ENCODE assay signal across 17 cellular contexts in genomic region chr13:39597828-39598227, GRCh38. TPM values are rescaled to one million over a fixed set of nuclear protein-coding genes. Genes with fewer than 3 reads are reported as not detected.
DNase-seq lines count a peak whose midpoint lies in the region; ATAC-seq, FAIRE-seq and TF ChIP-seq lines count a peak whose summit lies in the region.
"Had no signal": no experiment of that assay in that cellular context is flagged by ENCODE, and none has a peak within 500 bp of the region (broad histone marks: within the 10 kb centered on the region; RNA-seq: fewer than 3 reads in every experiment).

No MANE protein-coding gene starts in this region.

- SMC1A ChIA-PET in GM12878 (lab: Charles Lee; ENCODE audit: uncharacterized antibody, unreplicated experiment) = interaction anchor here (0.7 to 3.3 kb wide), 11 partner anchors 8 to 336 kb away, joined by 3 to 9 read pairs (median 4); no protein-coding TSS in a partner anchor

- no peaks in the 10 kb centered on the region for H3K9me2 ChIP-seq in GM23248 (ENCODE audit: insufficient read depth)

- in situ Hi-C loops in GM23248 (cut with MboI) = no loop called here
- in situ Hi-C loops in GM12878 (cut with MboI) = no loop called here

- H3K79me2 ChIP-seq in GM23248 (ENCODE audit: insufficient read depth) = peaks cover 87% of the 10 kb centered on the region
- H3K79me2 ChIP-seq in GM12878 (ENCODE audit: control insufficient read depth, insufficient read depth, low read length) = no peaks in the 10 kb centered on the region

- no peak for TF ChIP-seq RAD21 in GM12878 (IDR thresholded peaks at IDR 0.05; ENCODE audit: insufficient read depth, low read depth, low read length)

- ATAC-seq in GM12878 = no peak
- no peak for ATAC-seq in right lobe of liver
- ATAC-seq in GM21737 (IDR thresholded peaks at IDR 0.05; ENCODE audit: unreplicated experiment) = no peak

- H3K4me1 ChIP-seq in GM23248 (ENCODE audit: insufficient read depth) (peaks cover 48% of the 10 kb centered on the region), GM12878 (ENCODE audit: control insufficient read depth, insufficient read depth, low read length) (no peaks in the 10 kb centered on the region; the same call in 1 of the 2 replicates), right lobe of liver (peaks cover 0 to 5% (median 2%) of the 10 kb centered on the region in 4 donors)

- DNase-seq in GM23248 (peak; percentile 63), GM12878 (ENCODE audit: low read depth, low spot score) (no peak), fibroblast of the conjunctiva (ENCODE audit: low read depth) (peak; percentile 56), smooth muscle cell of the brain vasculature (ENCODE audit: low read depth, low spot score) (peak; percentile 85), right lobe of liver (no peak), NCI-H2227 treated with DMSO at 0.1 percent for 48 hours (lab: John Stamatoyannopoulos, UW) (no peak), SW 1271 (lab: John Stamatoyannopoulos, UW) (no peak)
- DNase-seq: activated T-cell treated with anti-CD3 and anti-CD28 coated beads for 4 hours; CD4-positive, CD25-positive, alpha-beta regulatory T cell; KBM-7; NCI-H146; NCI-H526; stimulated activated CD4-positive, alpha-beta T cell treated with anti-CD3 and anti-CD28 coated beads, Interleukin-2, amount 100 ng/mL, for 24 hours had no signal

- no peak overlapping the region for H2AFZ ChIP-seq in GM23248
- no peak overlapping the region for H2AFZ ChIP-seq in GM12878 (ENCODE audit: control insufficient read depth, low read depth, low read length)

- CTCF ChIA-PET in GM12878 (lab: Yijun Ruan, JAX) = interaction anchor here (0.9 to 4.7 kb wide), 8 partner anchors 9 to 385 kb away, joined by 3 to 26 read pairs (median 4); no protein-coding TSS in a partner anchor

- H3K9me3 ChIP-seq in GM23248 (ENCODE audit: low read depth) (no peaks in the 10 kb centered on the region), GM12878 (replicated peaks; ENCODE audit: control insufficient read depth, insufficient read depth, low read length) (no peaks in the 10 kb centered on the region), right lobe of liver (no peaks in the 10 kb centered on the region)
- H3K9me3 ChIP-seq: esophagus muscularis mucosa had no signal

- H4K20me1 ChIP-seq in GM23248 (ENCODE audit: insufficient read depth) (no peaks in the 10 kb centered on the region), GM12878 (ENCODE audit: control insufficient read depth, insufficient read depth) (no peaks in the 10 kb centered on the region)

- TF ChIP-seq CTCF in GM12878 (IDR thresholded peaks at IDR 0.05 in 2 of 3, conservative IDR thresholded peaks at IDR 0.05 in 1 of 3; ENCODE audit: control insufficient read depth in 2 of 3, extremely low read depth in 1 of 3, insufficient read depth in 1 of 3, low read depth in 3 of 3, low read length in 3 of 3) (no peak), right lobe of liver (IDR thresholded peaks at IDR 0.05) (no peak)

- H3K4me3 ChIP-seq in GM23248 (peak overlapping the region; percentile 24), GM12878 (no peak overlapping the region), right lobe of liver (no peak overlapping the region)

- POLR2A ChIA-PET in GM12878 (lab: Charles Lee) = interaction anchor here (0.6 to 0.7 kb wide), 3 partner anchors 21 to 281 kb away, joined by 3 to 4 read pairs (median 3); no protein-coding TSS in a partner anchor

- RAD21 ChIA-PET in GM12878 (lab: Charles Lee; ENCODE audit: unreplicated experiment) = interaction anchor here (0.9 to 1.1 kb wide), 2 partner anchors 13 to 16 kb away, joined by 3 to 4 read pairs; no protein-coding TSS in a partner anchor

- no peak for TF ChIP-seq EP300 in GM12878 (IDR thresholded peaks at IDR 0.05; ENCODE audit: borderline replicate concordance in 1 of 2, control insufficient read depth in 1 of 2, low read depth in 2 of 2, low read length in 2 of 2)

- H3K27ac ChIP-seq in GM23248 = no peak overlapping the region
- H3K27ac ChIP-seq in GM12878 (ENCODE audit: control insufficient read depth, insufficient read depth) = no peak overlapping the region
- H3K27ac ChIP-seq in right lobe of liver = no peak overlapping the region
- H3K27ac ChIP-seq: esophagus muscularis mucosa had no signal

- H3K36me3 ChIP-seq in GM23248 (ENCODE audit: low read depth) = no peaks in the 10 kb centered on the region
- H3K36me3 ChIP-seq in GM12878 (ENCODE audit: control insufficient read depth in 2 of 2, insufficient read depth in 2 of 2, low read length in 1 of 2) = no peaks in the 10 kb centered on the region
- H3K36me3 ChIP-seq in right lobe of liver = no peaks in the 10 kb centered on the region

- peaks cover 14% of the 10 kb centered on the region; the same call in 1 of the 2 replicates for H3F3A ChIP-seq in GM23248 (ENCODE audit: insufficient read depth)

- no TSS peak for BruUV-seq in GM12878 (replicated peaks; lab: Mats Ljungman, UMichigan)

- WGBS in GM23248 (ENCODE audit: low coverage in 1 of 2, low lambda C conversion rate in 2 of 2, missing lambda C conversion rate in 2 of 2), 2 experiments = 35 to 47% methylated on average over 2 of the region's 2 CpGs
- 59% methylated on average over 2 of the region's 2 CpGs for WGBS in GM12878 (ENCODE audit: insufficient coverage, insufficient replicate concordance, low lambda C conversion rate, missing lambda C conversion rate)
- WGBS in right lobe of liver (ENCODE audit: insufficient coverage, low coverage, low lambda C conversion rate, missing lambda C conversion rate) = 48% methylated on average over 2 of the region's 2 CpGs

- H3K9ac ChIP-seq in GM23248 = no peak overlapping the region
- no peak overlapping the region for H3K9ac ChIP-seq in GM12878 (ENCODE audit: control insufficient read depth, insufficient read depth, low read length)

- H3K4me2 ChIP-seq in GM23248 (ENCODE audit: unreplicated experiment) (peak overlapping the region; percentile 94), GM12878 (ENCODE audit: control insufficient read depth, insufficient read depth) (0 out of 2 replicates have a peak overlapping the region, but pooled peaks have one; percentile 9)

- intact Hi-C loops in GM12878 (cut with micrococcal nuclease; ENCODE audit: unreplicated experiment) = no loop called here
- intact Hi-C loops in right lobe of liver (cut with DNase I) = no loop called here

- H3K27me3 ChIP-seq in GM23248 (replicated peaks; ENCODE audit: insufficient read depth) (no peaks in the 10 kb centered on the region), GM12878 (replicated peaks in 1 of 2; ENCODE audit: control insufficient read depth in 2 of 2, insufficient read depth in 2 of 2, low read length in 1 of 2) (peaks cover 0 to 5% of the 10 kb centered on the region in 2 experiments; a peak in 2 of 4 replicates), right lobe of liver (no peaks in the 10 kb centered on the region)
- H3K27me3 ChIP-seq: esophagus muscularis mucosa had no signal

- TF ChIP-seq POLR2A in GM12878 (IDR thresholded peaks at IDR 0.05; ENCODE audit: low read depth, low read length) = no peak
- no peak for TF ChIP-seq POLR2A in right lobe of liver (IDR thresholded peaks at IDR 0.05)

- no peak for FAIRE-seq in GM12878 (lab: Jason Lieb, UNC)
- FAIRE-seq: colon, H1 had no signal

RNA-seq across cellular contexts. Expression of gene LHFPL6, which starts 5.2 kb away (rescaled TPM):
- total RNA-seq in GM23248 (2014; rRNA removed; shearing (Covaris generic)) = 74.4 and 91.2 TPM in 2 replicates
- polyA plus RNA-seq in GM23248 (2016; fragmentation: Nextera tagmentation; extraction: Ambion mirVana) (111 and 117 TPM in 2 replicates), GM12878 (2011; rRNA removed) (4.6 and 4.9 TPM in 2 replicates), GM12878 (2014; fragmentation: Illumina TruSeq; extraction: Trizol) (0.62 and 0.68 TPM in 2 replicates), GM12878 (2014; fragmentation: Nextera tagmentation; extraction: Ambion mirVana) (under 1 TPM; 0.11 to 0.20 TPM), GM12878 (2014; rRNA removed) (0.28 and 0.32 TPM in 2 replicates), GM12878 (2016; fragmentation: Nextera tagmentation; extraction: Ambion mirVana) (under 1 TPM; 0.42 to 0.45 TPM)
- total RNA-seq in GM12878 (2013; cell fraction: nucleolus; rRNA removed) = 9.9 and 11.9 TPM in 2 replicates
- total RNA-seq in GM12878 (2014; rRNA removed) (0.27 and 0.40 TPM in 2 replicates), GM12878 (2014; rRNA removed; fragmentation: Illumina TruSeq; extraction: Trizol) (0.32 and 0.45 TPM in 2 replicates), GM12878 (2021) (0.23 and 0.90 TPM in 2 replicates), right lobe of liver (1 to 10 TPM; 3.0 to 8.4 (median 4.6) TPM)
- polyA plus RNA-seq in GM12878 (2011; ENCODE audit: low read depth) = 0.68 TPM
- polyA plus RNA-seq in GM12878 (2011; cell fraction: cytosol; rRNA removed) = 5.3 and 7.5 TPM in 2 replicates
- 2.4 and 2.5 TPM in 2 replicates for polyA plus RNA-seq in GM12878 (2011; cell fraction: nucleus; rRNA removed)
- 1.2 and 1.6 TPM in 2 replicates for polyA plus RNA-seq in GM12878 (2012)
- polyA minus RNA-seq in GM12878 (2011; rRNA and poly(A)+ RNA removed) = 8.2 and 12.0 TPM in 2 replicates
- polyA minus RNA-seq in GM12878 (2011; cell fraction: cytosol; rRNA and poly(A)+ RNA removed) = 1.1 and 1.7 TPM in 2 replicates
- 9.9 and 18.2 TPM in 2 replicates for polyA minus RNA-seq in GM12878 (2011; cell fraction: nucleus; rRNA and poly(A)+ RNA removed)
- total RNA-seq: CD4-positive, CD25-positive, alpha-beta regulatory T cell had no signal

RNA-seq across cellular contexts. Expression of gene COG6, which starts 57.6 kb away (rescaled TPM):
- total RNA-seq in GM23248 (2014; rRNA removed; shearing (Covaris generic)) = 40.4 and 53.9 TPM in 2 replicates
- polyA plus RNA-seq in GM23248 (2016; fragmentation: Nextera tagmentation; extraction: Ambion mirVana) (32.9 and 35.2 TPM in 2 replicates), GM12878 (2011; rRNA removed) (29.8 and 45.2 TPM in 2 replicates), GM12878 (2014; fragmentation: Illumina TruSeq; extraction: Trizol) (12.6 and 17.8 TPM in 2 replicates), GM12878 (2014; fragmentation: Nextera tagmentation; extraction: Ambion mirVana) (1 to 10 TPM; 4.5 to 5.3 TPM), GM12878 (2014; rRNA removed) (9.0 and 9.8 TPM in 2 replicates), GM12878 (2016; fragmentation: Nextera tagmentation; extraction: Ambion mirVana) (10 to 100 TPM; 12.7 to 13.0 TPM)
- total RNA-seq in GM12878 (2013; cell fraction: nucleolus; rRNA removed) = 54.6 and 58.0 TPM in 2 replicates
- total RNA-seq in GM12878 (2014; rRNA removed) (9.4 and 15.4 TPM in 2 replicates), GM12878 (2014; rRNA removed; fragmentation: Illumina TruSeq; extraction: Trizol) (13.9 and 14.9 TPM in 2 replicates), GM12878 (2021) (15.9 and 23.4 TPM in 2 replicates), right lobe of liver (10 to 100 TPM in 4 of 6 experiments, 1 to 10 TPM in 2; 8.6 to 15.2 (median 12.2) TPM)
- polyA plus RNA-seq in GM12878 (2011; ENCODE audit: low read depth) = 5.4 TPM
- polyA plus RNA-seq in GM12878 (2011; cell fraction: cytosol; rRNA removed) = 11.1 and 13.1 TPM in 2 replicates
- polyA plus RNA-seq in GM12878 (2011; cell fraction: nucleus; rRNA removed) = 14.7 and 16.4 TPM in 2 replicates
- 11.8 and 13.9 TPM in 2 replicates for polyA plus RNA-seq in GM12878 (2012)
- polyA minus RNA-seq in GM12878 (2011; rRNA and poly(A)+ RNA removed) = 15.4 and 25.8 TPM in 2 replicates
- 7.8 and 10.5 TPM in 2 replicates for polyA minus RNA-seq in GM12878 (2011; cell fraction: cytosol; rRNA and poly(A)+ RNA removed)
- 28.0 and 46.0 TPM in 2 replicates for polyA minus RNA-seq in GM12878 (2011; cell fraction: nucleus; rRNA and poly(A)+ RNA removed)

Comparison
In these comparisons a context has a peak if more than half of its experiments do, and no peak if none do; other contexts are left out.
1. DNase-seq: peak in GM23248 (single experiment), fibroblast of the conjunctiva (single experiment) and smooth muscle cell of the brain vasculature (single experiment); none in GM12878 (single experiment), right lobe of liver (0 of 3), NCI-H2227 treated with DMSO at 0.1 percent for 48 hours (single experiment) and SW 1271 (0 of 2).